Comparison of ENCODE assay signal across 27 cellular contexts in the genomic region with DNA sequence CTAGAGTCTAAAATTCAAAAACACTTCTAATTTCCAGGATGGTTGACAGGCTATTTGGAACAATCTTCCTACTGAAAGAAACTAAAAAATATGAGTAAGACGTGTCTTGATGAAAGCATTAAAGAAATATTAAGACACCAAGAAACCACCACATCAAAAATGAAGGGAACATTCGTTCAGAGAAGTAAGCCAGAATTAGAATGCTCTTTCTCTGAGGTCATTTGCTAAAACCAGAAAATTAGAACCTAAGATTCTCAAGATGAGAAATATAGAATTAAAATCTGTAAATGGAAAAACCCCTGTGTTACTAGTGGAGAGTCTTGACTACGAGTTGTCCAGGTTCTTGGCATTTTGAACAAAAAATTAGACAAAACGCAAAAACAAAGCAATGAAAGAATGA.
"Had no signal": no experiment of that assay in that cellular context is flagged by ENCODE, and none has a peak within 500 bp of the region (broad histone marks: within the 10 kb centered on the region; RNA-seq: fewer than 3 reads in every experiment).

No MANE protein-coding gene starts in this region.

- H3K4me3 ChIP-seq: colonic mucosa, coronary artery, dorsolateral prefrontal cortex, esophagus muscularis mucosa, esophagus squamous epithelium, gastrocnemius medialis, gastroesophageal sphincter, heart left ventricle, heart right ventricle had no signal

- H3K27me3 Mint-ChIP-seq: effector memory CD8-positive, alpha-beta T cell had no signal

- DNase-seq: colonic mucosa; cortex of kidney; dermis blood vessel endothelial cell; dorsolateral prefrontal cortex; effector CD4-positive, alpha-beta T cell; effector CD8-positive, alpha-beta T cell; effector memory CD4-positive, alpha-beta T cell; effector memory CD8-positive, alpha-beta T cell; esophagus squamous epithelium; foreskin fibroblast; foreskin melanocyte; gastrocnemius medialis; glutamatergic neuron; head of caudate nucleus; heart left ventricle; heart right ventricle had no signal

- H3K4me3 Mint-ChIP-seq: dendritic cell treated with granulocyte-macrophage colony-stimulating factor and Interleukin-4, amounts not matched to agents 40 ng/mL and 50 ng/mL, for 4 days; effector memory CD8-positive, alpha-beta T cell; endodermal cell had no signal

- FAIRE-seq: colon, endometrium, endothelial cell of umbilical vein, frontal cortex had no signal

- H3K9me3 Mint-ChIP-seq: dendritic cell treated with granulocyte-macrophage colony-stimulating factor and Interleukin-4, amounts not matched to agents 40 ng/mL and 50 ng/mL, for 4 days; effector memory CD8-positive, alpha-beta T cell; endodermal cell had no signal

- H3K27ac ChIP-seq: colonic mucosa, coronary artery, dorsolateral prefrontal cortex, epithelial cell of prostate, esophagus muscularis mucosa, esophagus squamous epithelium, gastrocnemius medialis, gastroesophageal sphincter, heart left ventricle, heart right ventricle had no signal

- ATAC-seq: effector memory CD8-positive, alpha-beta T cell; esophagus mucosa; gastrocnemius medialis; gastroesophageal sphincter; heart left ventricle; heart right ventricle had no signal

- H3K27me3 ChIP-seq: colonic mucosa, dorsolateral prefrontal cortex, esophagus muscularis mucosa, esophagus squamous epithelium, gastrocnemius medialis, gastroesophageal sphincter, heart left ventricle, heart right ventricle had no signal

- H3K4me1 Mint-ChIP-seq: endodermal cell had no signal

- H3K36me3 ChIP-seq: colonic mucosa, esophagus muscularis mucosa, esophagus squamous epithelium, gastrocnemius medialis, gastroesophageal sphincter, heart left ventricle, heart right ventricle had no signal

- H3K4me1 ChIP-seq: colonic mucosa, esophagus muscularis mucosa, gastrocnemius medialis, gastroesophageal sphincter had no signal

- H3K9me3 ChIP-seq: colonic mucosa, esophagus muscularis mucosa, esophagus squamous epithelium, gastrocnemius medialis, gastroesophageal sphincter, heart left ventricle, heart right ventricle had no signal

- H3K27ac Mint-ChIP-seq: dendritic cell treated with granulocyte-macrophage colony-stimulating factor and Interleukin-4, amounts not matched to agents 40 ng/mL and 50 ng/mL, for 4 days; effector memory CD8-positive, alpha-beta T cell; endodermal cell had no signal
